1 cellular context compared by ENCODE assay signal in genomic region chr1:151371340-151371739, GRCh38.
TF ChIP-seq lines count a peak whose summit lies in the region.

No MANE protein-coding gene starts in this region.

TF ChIP-seq in HepG2, 621 proteins besides CTCF, POLR2A, EP300 and RAD21:
- no peak for TF ChIP-seq ARID3A (IDR thresholded peaks at IDR 0.05; ENCODE audit: low read depth, low read length)
- no peak for TF ChIP-seq ZNF556 (CRISPR knock-in tag; IDR thresholded peaks at IDR 0.05; ENCODE audit: borderline replicate concordance)
- TF ChIP-seq BCL3 (CRISPR knock-in tag; IDR thresholded peaks at IDR 0.05): no peak
- no peak for TF ChIP-seq ZNF7 (CRISPR knock-in tag; IDR thresholded peaks at IDR 0.05)
- TF ChIP-seq HDAC6 (IDR thresholded peaks at IDR 0.05; ENCODE audit: low read depth, low read length): no peak
- no peak for TF ChIP-seq RCOR2 (CRISPR knock-in tag; IDR thresholded peaks at IDR 0.05)
- TF ChIP-seq ZNF777 (CRISPR knock-in tag; IDR thresholded peaks at IDR 0.05): no peak
- no peak for TF ChIP-seq ZNF331 (CRISPR knock-in tag; IDR thresholded peaks at IDR 0.05)
- TF ChIP-seq ZSCAN25 (CRISPR knock-in tag; IDR thresholded peaks at IDR 0.05): no peak
- no peak for TF ChIP-seq ZNF724P (CRISPR knock-in tag; IDR thresholded peaks at IDR 0.05; ENCODE audit: borderline replicate concordance)
- TF ChIP-seq PAWR (CRISPR knock-in tag; IDR thresholded peaks at IDR 0.05; ENCODE audit: borderline replicate concordance): no peak
- no peak for TF ChIP-seq ZKSCAN5 (CRISPR knock-in tag; IDR thresholded peaks at IDR 0.05)
- TF ChIP-seq ZFP36 (IDR thresholded peaks at IDR 0.05; ENCODE audit: borderline replicate concordance, low read depth, low read length, partially characterized antibody): no peak
- TF ChIP-seq FOXP1 (IDR thresholded peaks at IDR 0.05): no peak
- TF ChIP-seq FOXP1 (CRISPR knock-in tag; IDR thresholded peaks at IDR 0.05): no peak
- TF ChIP-seq STAT5B (CRISPR knock-in tag; IDR thresholded peaks at IDR 0.05): no peak
- TF ChIP-seq ZBTB20 (CRISPR knock-in tag; IDR thresholded peaks at IDR 0.05; ENCODE audit: borderline replicate concordance, low read depth): no peak
- no peak for TF ChIP-seq HOMEZ (CRISPR knock-in tag; IDR thresholded peaks at IDR 0.05; ENCODE audit: low read depth)
